Comparison of ENCODE assay signal across 12 cellular contexts in the genomic region with DNA sequence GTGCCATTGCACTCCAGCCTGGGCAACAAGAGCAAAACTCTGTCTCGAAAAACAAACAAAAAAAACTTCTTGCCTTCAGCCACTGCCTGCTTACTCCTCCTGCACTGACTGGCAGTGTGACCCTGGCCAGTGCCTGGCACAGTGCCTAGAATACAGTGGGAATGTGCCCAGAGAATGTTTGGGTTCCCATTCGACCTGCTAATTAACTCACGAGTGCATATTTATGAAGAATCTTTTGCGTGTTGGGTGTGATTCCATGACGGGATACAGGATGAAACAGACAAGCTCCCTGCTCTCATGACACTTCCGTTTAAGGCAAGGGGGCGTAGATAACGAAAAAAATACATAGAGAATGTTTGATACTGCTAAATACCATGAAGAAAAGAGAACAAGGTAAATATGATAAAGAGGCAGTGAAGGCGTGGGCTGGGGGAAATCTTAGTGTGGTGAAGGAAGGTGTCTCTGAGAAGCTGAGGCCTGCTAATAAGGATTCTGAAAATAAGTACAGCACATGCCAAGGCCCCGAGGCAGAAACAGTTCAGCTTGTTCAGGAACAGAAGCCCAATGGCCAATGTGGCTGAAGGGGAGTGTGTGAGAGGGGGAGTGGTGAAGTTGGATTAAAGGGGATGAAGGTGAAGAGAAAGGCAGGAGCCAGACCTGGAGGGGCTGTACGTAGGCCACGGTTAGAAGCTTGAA. TPM values are rescaled to one million over a fixed set of nuclear protein-coding genes. Genes with fewer than 3 reads are reported as not detected.
DNase-seq lines count a peak whose midpoint lies in the region; ATAC-seq lines count a peak whose summit lies in the region.
"Had no signal": no experiment of that assay in that cellular context is flagged by ENCODE, and none has a peak within 500 bp of the region (broad histone marks: within the 10 kb centered on the region; RNA-seq: fewer than 3 reads in every experiment).

No MANE protein-coding gene starts in this region.

- peak overlapping the region; percentile 90 for H3K27ac Mint-ChIP-seq in activated naive CD4-positive, alpha-beta T cell treated with anti-CD3 and anti-CD28 coated beads, Interleukin-2, amount 50 U/mL, for 24 hours
- H3K27ac Mint-ChIP-seq: endodermal cell had no signal

- H3K4me1 ChIP-seq in BLaER1 treated with 17β-estradiol and CSF1 and Interleukin-3, amounts not matched to agents 10 nM and 100 nM, result peaks cover 98 to 100% (median 100%) of the 10 kb centered on the region in 10 experiments

- peak overlapping the region; percentile 86 to 99 (median 95); a peak in 17 of 22 replicates for H3K4me2 ChIP-seq in BLaER1 treated with 17β-estradiol and CSF1 and Interleukin-3, amounts not matched to agents 10 nM and 100 nM

- peaks cover 0 to 9% (median 0%) of the 10 kb centered on the region in 11 experiments; a peak in 4 of 22 replicates for H3K36me3 ChIP-seq in BLaER1 treated with 17β-estradiol and CSF1 and Interleukin-3, amounts not matched to agents 10 nM and 100 nM

- no peak overlapping the region for H3K4me3 ChIP-seq in BLaER1 treated with 17β-estradiol and CSF1 and Interleukin-3, amounts not matched to agents 10 nM and 100 nM

- no peaks in the 10 kb centered on the region for H3K27me3 ChIP-seq in BLaER1 treated with 17β-estradiol and CSF1 and Interleukin-3, amounts not matched to agents 10 nM and 100 nM

- H3K9ac ChIP-seq in BLaER1 treated with 17β-estradiol and CSF1 and Interleukin-3, amounts not matched to agents 10 nM and 100 nM, result peak overlapping the region in 2 of 11 experiments; percentile 3 to 28; a peak in 2 of 22 replicates

- peaks cover 88% of the 10 kb centered on the region for H3K4me1 Mint-ChIP-seq in activated naive CD4-positive, alpha-beta T cell treated with anti-CD3 and anti-CD28 coated beads, Interleukin-2, amount 50 U/mL, for 24 hours

- H3K27me3 Mint-ChIP-seq in activated naive CD4-positive, alpha-beta T cell treated with anti-CD3 and anti-CD28 coated beads, Interleukin-2, amount 50 U/mL, for 24 hours, result no peaks in the 10 kb centered on the region

- intact Hi-C loops in left colon (cut with DNase I, micrococcal nuclease), result no loop called here

- peak overlapping the region; percentile 68 for H3K4me3 Mint-ChIP-seq in activated naive CD4-positive, alpha-beta T cell treated with anti-CD3 and anti-CD28 coated beads, Interleukin-2, amount 50 U/mL, for 24 hours
- H3K4me3 Mint-ChIP-seq: endodermal cell had no signal

- H3K9me3 Mint-ChIP-seq in activated naive CD4-positive, alpha-beta T cell treated with anti-CD3 and anti-CD28 coated beads, Interleukin-2, amount 50 U/mL, for 24 hours, result no peaks in the 10 kb centered on the region
- H3K9me3 Mint-ChIP-seq: endodermal cell had no signal

- H3K9me3 ChIP-seq in BLaER1 treated with 17β-estradiol and CSF1 and Interleukin-3, amounts not matched to agents 10 nM and 100 nM (replicated peaks in 1 of 11), result no peaks in the 10 kb centered on the region

- no peak for ATAC-seq in left colon
- no peak for ATAC-seq in GM21367 (IDR thresholded peaks at IDR 0.05; ENCODE audit: unreplicated experiment)

- DNase-seq in EH (ENCODE audit: low read depth) (peak; percentile 21), medulla oblongata (ENCODE audit: extremely low spot score) (peak; percentile 37), NCI-H526 treated with DMSO at 0.1 percent for 48 hours (lab: John Stamatoyannopoulos, UW) (no peak), left colon (no peak), inferior parietal cortex (ENCODE audit: extremely low spot score) (no peak)
- DNase-seq: activated gamma-delta T cell, DMS79 treated with DMSO at 0.1 percent for 48 hours, endodermal cell, T1000 had no signal

- peak overlapping the region in 5 of 11 experiments; percentile 55 to 90 (median 89); a peak in 6 of 22 replicates for H3K27ac ChIP-seq in BLaER1 treated with 17β-estradiol and CSF1 and Interleukin-3, amounts not matched to agents 10 nM and 100 nM

- H4K20me1 ChIP-seq in BLaER1 treated with 17β-estradiol and CSF1 and Interleukin-3, amounts not matched to agents 10 nM and 100 nM, result no peaks in the 10 kb centered on the region

- peaks cover 4% of the 10 kb centered on the region for H3K36me3 Mint-ChIP-seq in activated naive CD4-positive, alpha-beta T cell treated with anti-CD3 and anti-CD28 coated beads, Interleukin-2, amount 50 U/mL, for 24 hours

RNA-seq across cellular contexts. Expression of a gene that starts 4.3 kb away (rescaled TPM):
- total RNA-seq in left colon, result 1 to 10 TPM; 3.4 to 7.6 TPM

RNA-seq across cellular contexts. Expression of a gene that starts 4.4 kb away (rescaled TPM):
- 1 to 10 TPM; 1.3 to 1.4 TPM for total RNA-seq in left colon

RNA-seq across cellular contexts. Expression of a gene that starts 15.8 kb away (rescaled TPM):
- total RNA-seq in left colon, result not detected

Comparison
In these comparisons a context has a peak if more than half of its experiments do, and no peak if none do; other contexts are left out.
1. DNase-seq: peak in EH (single experiment) and medulla oblongata (single experiment); none in NCI-H526 treated with DMSO at 0.1 percent for 48 hours (single experiment), left colon (0 of 2) and inferior parietal cortex (single experiment).